In genomic region chr10:112347709-112348671, GRCh38 we compare ENCODE assay signal across 1 cellular context.
A peak's percentile ranks its signal among the peaks of the same experiment; 100 is the strongest.
TF ChIP-seq lines count a peak whose summit lies in the region.

No MANE protein-coding gene starts in this region.

TF ChIP-seq in liver, 16 proteins besides CTCF, POLR2A, EP300 and RAD21 (continued from another document):
- TF ChIP-seq REST (IDR thresholded peaks at IDR 0.05) = peak; percentile 43
- no peak for TF ChIP-seq GABPA (IDR thresholded peaks at IDR 0.05 in 1 of 2, conservative IDR thresholded peaks at IDR 0.05 in 1 of 2)
- TF ChIP-seq NR2F2 (IDR thresholded peaks at IDR 0.05) = peak; percentile 57
